8 cellular contexts compared by ENCODE assay signal in genomic region chr6:57792720-57793397, GRCh38.
DNase-seq lines count a peak whose midpoint lies in the region; ATAC-seq, FAIRE-seq and TF ChIP-seq lines count a peak whose summit lies in the region.
"Not testable (repeated sequence)": the region's sequence is repeated elsewhere in the genome, so short reads cannot be mapped to it uniquely, and the experiment has no call there.

No MANE protein-coding gene starts in this region.

- not testable (repeated sequence) for H3K36me3 ChIP-seq in IMR-90 (ENCODE audit: control insufficient read depth, insufficient read depth, low read length); astrocyte (ENCODE audit: insufficient read depth, low read length); mesendoderm (ENCODE audit: control insufficient read depth, insufficient read depth, low read length); suprapubic skin

- H3K27ac Mint-ChIP-seq in WTC11 = not testable (repeated sequence)
- H3K27ac Mint-ChIP-seq in astrocyte (ENCODE audit: unreplicated experiment) = peak overlapping the region; percentile 18

- H3K4me3 Mint-ChIP-seq in WTC11 (peak overlapping the region; percentile 75), astrocyte (ENCODE audit: unreplicated experiment) (peak overlapping the region; percentile 57)

- H2AK5ac ChIP-seq in IMR-90 (ENCODE audit: low read depth, low read length); mesendoderm (ENCODE audit: low read length): not testable (repeated sequence)

- H3K27me3 Mint-ChIP-seq in WTC11 (ENCODE audit: low read depth) (peaks cover 70% of the 10 kb centered on the region), astrocyte (ENCODE audit: low read depth, unreplicated experiment) (peaks cover 42% of the 10 kb centered on the region)

- not testable (repeated sequence) for H4K20me1 ChIP-seq in IMR-90 (ENCODE audit: insufficient read depth, low read length); astrocyte (ENCODE audit: insufficient read depth, low read length)

- TF ChIP-seq CTCF in HFF-Myc (IDR thresholded peaks at IDR 0.05; ENCODE audit: low read depth, low read length, missing control alignments); IMR-90 (conservative IDR thresholded peaks at IDR 0.05; ENCODE audit: low read depth, low read length); WTC11 (IDR thresholded peaks at IDR 0.05); astrocyte (IDR thresholded peaks at IDR 0.05; ENCODE audit: insufficient read depth, low read depth, low read length); fibroblast of the aortic adventitia (IDR thresholded peaks at IDR 0.05; ENCODE audit: insufficient read depth, low read length); suprapubic skin (IDR thresholded peaks at IDR 0.05): not testable (repeated sequence)

- POLR2A ChIA-PET in IMR-90 (lab: Charles Lee; ENCODE audit: unreplicated experiment); WTC11 (lab: Charles Lee): not testable (repeated sequence)

- not testable (repeated sequence) for H2BK20ac ChIP-seq in IMR-90 (ENCODE audit: low read depth, low read length)

- H4K91ac ChIP-seq in IMR-90 (ENCODE audit: insufficient read depth, low read depth, low read length) = not testable (repeated sequence)

- not testable (repeated sequence) for H3K9me3 Mint-ChIP-seq in WTC11; astrocyte (ENCODE audit: unreplicated experiment)

- H3K27me3 ChIP-seq in IMR-90 (ENCODE audit: control insufficient read depth, insufficient read depth, low read length); astrocyte (ENCODE audit: insufficient read depth, low read length); mesendoderm (ENCODE audit: insufficient read depth, low read length, poor library complexity): not testable (repeated sequence)
- peaks cover 32% of the 10 kb centered on the region for H3K27me3 ChIP-seq in suprapubic skin

- TF ChIP-seq EP300 in suprapubic skin (IDR thresholded peaks at IDR 0.05) = not testable (repeated sequence)

- WGBS in IMR-90 (ENCODE audit: extremely low coverage in 2 of 2, insufficient read length in 1 of 2), 2 experiments = 7% methylated on average over 10 of the region's 25 CpGs; no CpG with 5 or more reads in 1 of the 2 experiments
- no CpG with 5 or more reads among the region's 25 CpGs for WGBS in mesendoderm (ENCODE audit: extremely low coverage, insufficient coverage, low lambda C conversion rate)
- WGBS in suprapubic skin = 9% methylated on average over 13 of the region's 25 CpGs

- not testable (repeated sequence) for H2BK15ac ChIP-seq in IMR-90 (ENCODE audit: low read depth, low read length); mesendoderm (replicated peaks; ENCODE audit: low read depth)

- H3K9me3 ChIP-seq in IMR-90 (ENCODE audit: control insufficient read depth, insufficient read depth, low read length); astrocyte (ENCODE audit: insufficient read depth, low read depth, low read length); suprapubic skin: not testable (repeated sequence)

- not testable (repeated sequence) for H3K56ac ChIP-seq in IMR-90 (ENCODE audit: extremely low read depth, insufficient read depth, low read length); mesendoderm (ENCODE audit: low read length)

- not testable (repeated sequence) for BruUV-seq in IMR-90 (replicated peaks; lab: Mats Ljungman, UMichigan)

- H2AK9ac ChIP-seq in IMR-90 (replicated peaks; ENCODE audit: low read depth, low read length, poor library complexity) = not testable (repeated sequence)

- not testable (repeated sequence) for H3K23ac ChIP-seq in IMR-90 (ENCODE audit: low read depth, low read length); mesendoderm (ENCODE audit: low read length)

- H3K4me2 ChIP-seq in IMR-90 (ENCODE audit: low read depth, low read length) = peak overlapping the region; percentile 61
- not testable (repeated sequence) for H3K4me2 ChIP-seq in astrocyte (ENCODE audit: low read length); mesendoderm (ENCODE audit: low read length)

- H3K4me1 Mint-ChIP-seq in WTC11; astrocyte (ENCODE audit: low read depth, unreplicated experiment): not testable (repeated sequence)

- H3K4me3 ChIP-seq in HFF-Myc (replicated peaks; ENCODE audit: low read depth, low read length) (peak overlapping the region; percentile 19), IMR-90 (ENCODE audit: insufficient read depth, low read depth, low read length) (peak overlapping the region; percentile 13; the same call in 1 of the 2 replicates), fibroblast of the aortic adventitia (ENCODE audit: low read depth, low read length) (peak overlapping the region; percentile 17), suprapubic skin (peak overlapping the region; percentile 9)
- H3K4me3 ChIP-seq in astrocyte (ENCODE audit: insufficient read depth, low read depth, low read length); mesendoderm (ENCODE audit: low read length): not testable (repeated sequence)

- not testable (repeated sequence) for FAIRE-seq in astrocyte (lab: Jason Lieb, UNC)

- dilution Hi-C loops in IMR-90 (cut with HindIII; ENCODE audit: low sequenced_read_pairs, unreplicated experiment) = not testable (repeated sequence)

- not testable (repeated sequence) for H2AFZ ChIP-seq in IMR-90 (replicated peaks; ENCODE audit: low read length, poor library complexity); astrocyte (ENCODE audit: low read depth, low read length)

- H3K18ac ChIP-seq in IMR-90 (ENCODE audit: low read depth, low read length); mesendoderm (ENCODE audit: low read length): not testable (repeated sequence)

- intact Hi-C loops in IMR-90 (cut with micrococcal nuclease) = not testable (repeated sequence)

- H3K79me2 ChIP-seq in astrocyte (ENCODE audit: insufficient read depth, low read length); mesendoderm (ENCODE audit: control insufficient read depth, insufficient read depth, low read length): not testable (repeated sequence)

- H3K4me1 ChIP-seq in IMR-90 (ENCODE audit: control insufficient read depth, insufficient read depth, low read length); astrocyte (ENCODE audit: insufficient read depth, low read length); mesendoderm (ENCODE audit: control insufficient read depth, low read depth, low read length); suprapubic skin: not testable (repeated sequence)

- not testable (repeated sequence) for H2BK120ac ChIP-seq in IMR-90 (ENCODE audit: low read depth, low read length); mesendoderm (ENCODE audit: low read depth, low read length)

- TF ChIP-seq POLR2A in IMR-90 (IDR thresholded peaks at IDR 0.05; ENCODE audit: low read depth, low read length); suprapubic skin (IDR thresholded peaks at IDR 0.05): not testable (repeated sequence)

- in situ Hi-C loops in IMR-90 (cut with MboI; ENCODE audit: low sequenced_read_pairs) = not testable (repeated sequence)

- not testable (repeated sequence) for H4K5ac ChIP-seq in IMR-90 (ENCODE audit: low read depth, low read length); mesendoderm (ENCODE audit: low read length)

- CTCF ChIA-PET in IMR-90 (lab: Yijun Ruan, JAX); WTC11 (lab: Charles Lee): not testable (repeated sequence)

- not testable (repeated sequence) for H2BK5ac ChIP-seq in IMR-90 (ENCODE audit: low read depth, low read length, poor library complexity, severe bottlenecking); mesendoderm (ENCODE audit: low read length)

- not testable (repeated sequence) for H3K79me1 ChIP-seq in IMR-90 (ENCODE audit: low read depth in 1 of 2, low read length in 2 of 2); mesendoderm (ENCODE audit: low read length)

- not testable (repeated sequence) for H3K4ac ChIP-seq in IMR-90 (ENCODE audit: low read depth, low read length); mesendoderm (ENCODE audit: low read depth, low read length)

- ATAC-seq in IMR-90 (ENCODE audit: low read depth) (peak; percentile 64), WTC11 (peak; percentile 82)

- not testable (repeated sequence) for H4K8ac ChIP-seq in IMR-90 (ENCODE audit: low read depth in 2 of 2, low read length in 2 of 2); mesendoderm (ENCODE audit: low read depth, low read length)

- not testable (repeated sequence) for H3K27ac ChIP-seq in IMR-90 (ENCODE audit: insufficient read depth, low read length); astrocyte (ENCODE audit: low read depth, low read length); mesendoderm (ENCODE audit: low read depth, low read length); suprapubic skin

- DNase-seq in ELF-1 (ENCODE audit: low read depth, low spot score) = peak; percentile 28
- peak; percentile 14 for DNase-seq in HFF-Myc (ENCODE audit: extremely low read depth, low read depth)
- DNase-seq in IMR-90 = peak; percentile 6
- DNase-seq in WTC11 (ENCODE audit: low spot score) = peak; percentile 71
- DNase-seq in astrocyte (ENCODE audit: low read depth); fibroblast of the aortic adventitia (ENCODE audit: low read depth); suprapubic skin (ENCODE audit: low spot score in 2 of 2): not testable (repeated sequence)
- peak; percentile 68 for DNase-seq in mesendoderm

- H3K9ac ChIP-seq in IMR-90 (ENCODE audit: low read depth, low read length); astrocyte (ENCODE audit: low read length); mesendoderm (ENCODE audit: low read length): not testable (repeated sequence)

- not testable (repeated sequence) for H3K9me1 ChIP-seq in IMR-90 (ENCODE audit: insufficient read depth, low read length)

- not testable (repeated sequence) for H3K14ac ChIP-seq in IMR-90 (replicated peaks; ENCODE audit: low read depth, low read length)

- not testable (repeated sequence) for H3K36me3 Mint-ChIP-seq in WTC11; astrocyte (ENCODE audit: low read depth, unreplicated experiment)

- TF ChIP-seq RAD21 in IMR-90 (IDR thresholded peaks at IDR 0.05; ENCODE audit: low read length) = not testable (repeated sequence)
